In the genomic region with DNA sequence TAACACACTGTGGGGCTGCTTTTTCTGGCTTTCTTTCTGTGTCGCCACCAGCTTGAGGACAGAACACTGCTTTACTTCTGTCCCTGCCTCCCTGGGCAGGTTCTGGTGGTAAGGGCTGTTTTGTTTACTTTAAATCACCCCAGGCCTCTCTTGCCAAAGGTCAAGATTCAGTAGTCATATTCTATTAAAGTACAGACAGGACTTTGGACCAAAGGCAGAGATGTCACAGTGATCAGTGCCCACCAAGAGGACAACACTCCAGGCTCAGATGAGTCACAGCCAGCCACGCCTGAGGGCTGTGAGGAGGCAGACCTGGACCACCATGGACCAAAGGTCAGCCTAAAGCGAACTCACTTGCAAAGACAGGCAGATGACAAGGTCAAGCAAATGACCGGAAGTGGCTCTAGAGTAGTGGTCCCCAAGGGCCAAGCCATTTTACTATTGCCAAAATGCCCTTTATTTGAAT, we compare ENCODE assay signal across 21 cellular contexts.
"Had no signal": no experiment of that assay in that cellular context is flagged by ENCODE, and none has a peak within 500 bp of the region (broad histone marks: within the 10 kb centered on the region; RNA-seq: fewer than 3 reads in every experiment).

No MANE protein-coding gene starts in this region.

- DNase-seq: activated CD4-positive, alpha-beta memory T cell treated with anti-CD3 and anti-CD28 coated beads, Interleukin-2, amount 10 ng/mL, durations not matched to agents 7 days and 5 days; activated CD4-positive, alpha-beta T cell treated with anti-CD3 and anti-CD28 coated beads for 4 hours; activated gamma-delta T cell; activated T-cell treated with anti-CD3 and anti-CD28 coated beads, Interleukin-2, amount 50 U/mL, for 48 hours; cortex of kidney; gastrocnemius medialis; heart left ventricle; kidney glomerular epithelial cell; mesendoderm; pancreas; stimulated activated naive B cell treated with anti-CD40 and anti-IgM and Interleukin-4, amounts not matched to agents 10 μg/mL and 1 μg/mL and 100 μg/mL, for 72 hours had no signal

- H3K9me3 Mint-ChIP-seq: activated CD4-positive, alpha-beta memory T cell treated with anti-CD3 and anti-CD28 coated beads, Interleukin-2, amount 10 ng/mL, durations not matched to agents 7 days and 5 days; activated naive CD4-positive, alpha-beta T cell treated with anti-CD3 and anti-CD28 coated beads, Interleukin-2, amount 50 U/mL, for 24 hours; natural killer cell treated with Interleukin-12 subunit alpha and Interleukin-12 subunit beta and Interleukin-15 and Interleukin-18, amount 100 ng/mL, for 72 hours; stimulated activated naive B cell treated with anti-CD40 and anti-IgM and Interleukin-4, amounts not matched to agents 10 μg/mL and 1 μg/mL and 100 μg/mL, for 72 hours; T-helper 2 cell treated with Interferon-gamma antibody and Interleukin-4, amounts not matched to agents 5 μg/mL and 100 μg/mL, for 36 hours had no signal

- H3K27ac ChIP-seq: breast epithelium, gastrocnemius medialis, heart left ventricle, neutrophil, pancreas, thoracic aorta had no signal

- H3K4me1 ChIP-seq: pancreas had no signal

- H3K36me3 ChIP-seq: breast epithelium, gastrocnemius medialis, heart left ventricle, neutrophil, pancreas, thoracic aorta had no signal

- H3K9me3 ChIP-seq: breast epithelium, gastrocnemius medialis, neutrophil, pancreas, thoracic aorta had no signal

- H3K27ac Mint-ChIP-seq: activated CD4-positive, alpha-beta memory T cell treated with anti-CD3 and anti-CD28 coated beads, Interleukin-2, amount 10 ng/mL, durations not matched to agents 7 days and 5 days; activated naive CD4-positive, alpha-beta T cell treated with anti-CD3 and anti-CD28 coated beads, Interleukin-2, amount 50 U/mL, for 24 hours; natural killer cell treated with Interleukin-12 subunit alpha and Interleukin-12 subunit beta and Interleukin-15 and Interleukin-18, amount 100 ng/mL, for 72 hours; stimulated activated naive B cell treated with anti-CD40 and anti-IgM and Interleukin-4, amounts not matched to agents 10 μg/mL and 1 μg/mL and 100 μg/mL, for 72 hours; T-helper 2 cell treated with Interferon-gamma antibody and Interleukin-4, amounts not matched to agents 5 μg/mL and 100 μg/mL, for 36 hours had no signal

- H3K4me3 Mint-ChIP-seq: activated CD4-positive, alpha-beta memory T cell treated with anti-CD3 and anti-CD28 coated beads, Interleukin-2, amount 10 ng/mL, durations not matched to agents 7 days and 5 days; activated naive CD4-positive, alpha-beta T cell treated with anti-CD3 and anti-CD28 coated beads, Interleukin-2, amount 50 U/mL, for 24 hours; natural killer cell treated with Interleukin-12 subunit alpha and Interleukin-12 subunit beta and Interleukin-15 and Interleukin-18, amount 100 ng/mL, for 72 hours; stimulated activated naive B cell treated with anti-CD40 and anti-IgM and Interleukin-4, amounts not matched to agents 10 μg/mL and 1 μg/mL and 100 μg/mL, for 72 hours; T-helper 2 cell treated with Interferon-gamma antibody and Interleukin-4, amounts not matched to agents 5 μg/mL and 100 μg/mL, for 36 hours had no signal

- H3K36me3 Mint-ChIP-seq: activated naive CD4-positive, alpha-beta T cell treated with anti-CD3 and anti-CD28 coated beads, Interleukin-2, amount 50 U/mL, for 24 hours; natural killer cell treated with Interleukin-12 subunit alpha and Interleukin-12 subunit beta and Interleukin-15 and Interleukin-18, amount 100 ng/mL, for 72 hours; stimulated activated naive B cell treated with anti-CD40 and anti-IgM and Interleukin-4, amounts not matched to agents 10 μg/mL and 1 μg/mL and 100 μg/mL, for 72 hours had no signal

- H3K4me3 ChIP-seq: breast epithelium, gastrocnemius medialis, heart left ventricle, pancreas, thoracic aorta had no signal

- H3K27me3 Mint-ChIP-seq: activated naive CD4-positive, alpha-beta T cell treated with anti-CD3 and anti-CD28 coated beads, Interleukin-2, amount 50 U/mL, for 24 hours had no signal

- ATAC-seq: gastrocnemius medialis; heart left ventricle; natural killer cell treated with Interleukin-12 subunit alpha and Interleukin-12 subunit beta and Interleukin-15 and Interleukin-18, amount 100 ng/mL, for 72 hours; pancreas; sciatic nerve; stimulated activated naive B cell treated with anti-CD40 and anti-IgM and Interleukin-4, amounts not matched to agents 10 μg/mL and 1 μg/mL and 100 μg/mL, for 72 hours had no signal

- FAIRE-seq: astrocyte, endometrium, pancreas, TTC549 had no signal

- H3K27me3 ChIP-seq: breast epithelium, gastrocnemius medialis, neutrophil, pancreas had no signal
